In the genomic region with DNA sequence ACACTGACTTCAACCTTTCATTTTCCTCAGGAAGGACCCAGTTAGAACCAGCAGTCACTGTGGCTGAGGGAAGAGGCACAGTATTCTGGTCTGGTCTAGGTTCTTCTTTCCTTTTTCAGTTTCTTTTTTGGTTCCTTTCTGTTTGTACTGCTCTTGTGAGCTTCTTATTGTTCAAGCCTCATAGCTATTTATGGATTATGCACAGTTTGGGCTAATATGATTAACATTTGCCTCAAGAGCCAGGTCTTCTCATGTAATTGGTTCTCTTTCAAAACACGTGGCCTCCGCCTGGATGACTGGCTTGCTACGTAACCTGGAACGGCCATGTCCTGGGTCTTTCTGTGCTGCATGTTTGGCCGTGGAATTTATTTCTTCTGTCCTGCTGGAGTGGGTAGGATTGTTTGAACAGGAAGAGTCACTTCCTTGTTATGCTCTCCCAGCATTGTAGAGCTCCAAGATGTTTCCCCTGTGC, we compare ENCODE assay signal across 8 cellular contexts. TPM values are rescaled to one million over a fixed set of nuclear protein-coding genes. Genes with fewer than 3 reads are reported as not detected.
DNase-seq lines count a peak whose midpoint lies in the region; ATAC-seq and TF ChIP-seq lines count a peak whose summit lies in the region.

No MANE protein-coding gene starts in this region.

- H3K36me3 ChIP-seq in SK-N-SH (replicated peaks in 1 of 2; ENCODE audit: control insufficient read depth in 1 of 2, insufficient read depth in 2 of 2, low read length in 1 of 2) (peaks cover 7 to 18% of the 10 kb centered on the region in 2 experiments), tibial artery (no peaks in the 10 kb centered on the region)

- peak overlapping the region; percentile 78 for H3K9ac ChIP-seq in SK-N-SH

- peak overlapping the region; percentile 31 to 52; a peak in 3 of 4 replicates for H3K4me3 ChIP-seq in SK-N-SH (ENCODE audit: low read depth in 2 of 2, low read length in 1 of 2)
- H3K4me3 ChIP-seq in tibial artery = peak overlapping the region; percentile 37 to 38

- CTCF ChIA-PET in SK-N-SH (lab: Yijun Ruan, JAX) = interaction anchor here (1.0 kb wide), 1 partner anchor 15 kb away, joined by 3 read pairs; no protein-coding TSS in a partner anchor

- peaks cover 14% of the 10 kb centered on the region for H3F3A ChIP-seq in SK-N-SH (replicated peaks; ENCODE audit: insufficient read depth)

- peak; percentile 26 to 32 for DNase-seq in NCI-H524 (lab: John Stamatoyannopoulos, UW)
- no peak for DNase-seq in NCI-H524 treated with DMSO at 0.1 percent for 48 hours (lab: John Stamatoyannopoulos, UW)
- DNase-seq in SK-N-SH = no peak
- DNase-seq in iris pigment epithelial cell (ENCODE audit: low read depth) = peak; percentile 89
- peak; percentile 68 to 74 for DNase-seq in tibial artery
- DNase-seq in stimulated activated CD4-positive, alpha-beta T cell treated with anti-CD3 and anti-CD28 coated beads, Interleukin-2, amount 100 ng/mL, for 48 hours = no peak
- no peak for DNase-seq in RKO (ENCODE audit: low spot score)

- TF ChIP-seq CTCF in SK-N-SH (IDR thresholded peaks at IDR 0.05) = no peak
- no peak for TF ChIP-seq CTCF in tibial artery (IDR thresholded peaks at IDR 0.05)

- no peak; a peak in 1 of 4 replicates for TF ChIP-seq EP300 in SK-N-SH (IDR thresholded peaks at IDR 0.05; ENCODE audit: borderline replicate concordance in 1 of 2, low read depth in 1 of 2, low read length in 1 of 2)

- POLR2A ChIA-PET in SK-N-SH (lab: Yijun Ruan, JAX) = no interaction called here

- no peaks in the 10 kb centered on the region for H3K9me2 ChIP-seq in SK-N-SH

- intact Hi-C loops in tibial artery (cut with DNase I; ENCODE audit: low total_unique reads) = loop anchor here (5.0 kb wide), 1 partner anchor 37 kb away; no protein-coding TSS in a partner anchor

- ATAC-seq in HG02970 (IDR thresholded peaks at IDR 0.05; ENCODE audit: low FRiP score, unreplicated experiment) = peak; percentile 97

- H3K79me2 ChIP-seq in SK-N-SH (ENCODE audit: insufficient read depth) = peaks cover 93% of the 10 kb centered on the region

- peak overlapping the region; percentile 72 for H3K4me2 ChIP-seq in SK-N-SH

- H3K4me1 ChIP-seq in SK-N-SH (ENCODE audit: control insufficient read depth in 1 of 2, insufficient read depth in 2 of 2, low read depth in 1 of 2, low read length in 1 of 2) = peaks cover 19 to 31% of the 10 kb centered on the region in 2 experiments; a peak in 3 of 4 replicates
- H3K4me1 ChIP-seq in tibial artery = peaks cover 0 to 57% (median 0%) of the 10 kb centered on the region in 4 donors

- WGBS in SK-N-SH (ENCODE audit: low lambda C conversion rate) = 9% methylated on average over 5 of the region's 5 CpGs

- H4K20me1 ChIP-seq in SK-N-SH (ENCODE audit: insufficient read depth) = no peaks in the 10 kb centered on the region

- 0 out of 2 replicates have a peak, but pooled peaks have one; percentile 13 for TF ChIP-seq RAD21 in SK-N-SH (IDR thresholded peaks at IDR 0.05; ENCODE audit: low read length)

- H3K27me3 ChIP-seq in SK-N-SH (ENCODE audit: insufficient read depth) (no peaks in the 10 kb centered on the region), tibial artery (no peaks in the 10 kb centered on the region)

- H3K27ac ChIP-seq in SK-N-SH (ENCODE audit: low read depth in 2 of 2, low read length in 1 of 2) (peak overlapping the region; percentile 94 to 95), tibial artery (peak overlapping the region; percentile 55 to 80)

- H3K9me3 ChIP-seq in SK-N-SH (no peaks in the 10 kb centered on the region), tibial artery (no peaks in the 10 kb centered on the region)

- H2AFZ ChIP-seq in SK-N-SH (ENCODE audit: low read depth) = peak overlapping the region; percentile 63

TF ChIP-seq in SK-N-SH, 30 proteins besides CTCF, POLR2A, EP300 and RAD21:
- TF ChIP-seq, protein P1, sequence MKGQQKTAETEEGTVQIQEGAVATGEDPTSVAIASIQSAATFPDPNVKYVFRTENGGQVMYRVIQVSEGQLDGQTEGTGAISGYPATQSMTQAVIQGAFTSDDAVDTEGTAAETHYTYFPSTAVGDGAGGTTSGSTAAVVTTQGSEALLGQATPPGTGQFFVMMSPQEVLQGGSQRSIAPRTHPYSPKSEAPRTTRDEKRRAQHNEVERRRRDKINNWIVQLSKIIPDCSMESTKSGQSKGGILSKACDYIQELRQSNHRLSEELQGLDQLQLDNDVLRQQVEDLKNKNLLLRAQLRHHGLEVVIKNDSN (IDR thresholded peaks at IDR 0.05; ENCODE audit: borderline replicate concordance, low read depth) = peak; percentile 85
- peak; percentile 42; the same call in 1 of the 2 replicates for TF ChIP-seq POLR2AphosphoS5 (IDR thresholded peaks at IDR 0.05; ENCODE audit: low read depth, low read length)
- no peak for TF ChIP-seq SMC3 (IDR thresholded peaks at IDR 0.05; ENCODE audit: low read depth, low read length)
- no peak for TF ChIP-seq GABPA (IDR thresholded peaks at IDR 0.05; ENCODE audit: low read depth)
- peak; percentile 24; the same call in 1 of the 2 replicates for TF ChIP-seq TCF12 (IDR thresholded peaks at IDR 0.05)
- TF ChIP-seq ELF1 (IDR thresholded peaks at IDR 0.05) = peak; percentile 59
- no peak for TF ChIP-seq EZH2phosphoT487 (IDR thresholded peaks at IDR 0.05; ENCODE audit: borderline replicate concordance, low read depth)
- TF ChIP-seq, protein P2, sequence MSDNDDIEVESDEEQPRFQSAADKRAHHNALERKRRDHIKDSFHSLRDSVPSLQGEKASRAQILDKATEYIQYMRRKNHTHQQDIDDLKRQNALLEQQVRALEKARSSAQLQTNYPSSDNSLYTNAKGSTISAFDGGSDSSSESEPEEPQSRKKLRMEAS (IDR thresholded peaks at IDR 0.05; ENCODE audit: low read depth) = peak; percentile 96
- TF ChIP-seq, protein P3, sequence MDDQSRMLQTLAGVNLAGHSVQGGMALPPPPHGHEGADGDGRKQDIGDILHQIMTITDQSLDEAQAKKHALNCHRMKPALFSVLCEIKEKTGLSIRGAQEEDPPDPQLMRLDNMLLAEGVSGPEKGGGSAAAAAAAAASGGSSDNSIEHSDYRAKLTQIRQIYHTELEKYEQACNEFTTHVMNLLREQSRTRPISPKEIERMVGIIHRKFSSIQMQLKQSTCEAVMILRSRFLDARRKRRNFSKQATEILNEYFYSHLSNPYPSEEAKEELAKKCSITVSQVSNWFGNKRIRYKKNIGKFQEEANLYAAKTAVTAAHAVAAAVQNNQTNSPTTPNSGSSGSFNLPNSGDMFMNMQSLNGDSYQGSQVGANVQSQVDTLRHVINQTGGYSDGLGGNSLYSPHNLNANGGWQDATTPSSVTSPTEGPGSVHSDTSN (IDR thresholded peaks at IDR 0.05) = peak; percentile 44; the same call in 1 of the 2 replicates
- TF ChIP-seq YY1 (IDR thresholded peaks at IDR 0.05; ENCODE audit: low read depth) = peak; percentile 71; the same call in 1 of the 2 replicates
- TF ChIP-seq CHD2 (IDR thresholded peaks at IDR 0.05; ENCODE audit: low read length, partially characterized antibody) = no peak
- peak; percentile 64; the same call in 1 of the 2 replicates for TF ChIP-seq TAF1 (IDR thresholded peaks at IDR 0.05; ENCODE audit: borderline replicate concordance, low read depth, low read length)
- TF ChIP-seq, protein P4, sequence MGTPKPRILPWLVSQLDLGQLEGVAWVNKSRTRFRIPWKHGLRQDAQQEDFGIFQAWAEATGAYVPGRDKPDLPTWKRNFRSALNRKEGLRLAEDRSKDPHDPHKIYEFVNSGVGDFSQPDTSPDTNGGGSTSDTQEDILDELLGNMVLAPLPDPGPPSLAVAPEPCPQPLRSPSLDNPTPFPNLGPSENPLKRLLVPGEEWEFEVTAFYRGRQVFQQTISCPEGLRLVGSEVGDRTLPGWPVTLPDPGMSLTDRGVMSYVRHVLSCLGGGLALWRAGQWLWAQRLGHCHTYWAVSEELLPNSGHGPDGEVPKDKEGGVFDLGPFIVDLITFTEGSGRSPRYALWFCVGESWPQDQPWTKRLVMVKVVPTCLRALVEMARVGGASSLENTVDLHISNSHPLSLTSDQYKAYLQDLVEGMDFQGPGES (IDR thresholded peaks at IDR 0.05; ENCODE audit: low read depth, low read length) = no peak
- TF ChIP-seq, protein P5, sequence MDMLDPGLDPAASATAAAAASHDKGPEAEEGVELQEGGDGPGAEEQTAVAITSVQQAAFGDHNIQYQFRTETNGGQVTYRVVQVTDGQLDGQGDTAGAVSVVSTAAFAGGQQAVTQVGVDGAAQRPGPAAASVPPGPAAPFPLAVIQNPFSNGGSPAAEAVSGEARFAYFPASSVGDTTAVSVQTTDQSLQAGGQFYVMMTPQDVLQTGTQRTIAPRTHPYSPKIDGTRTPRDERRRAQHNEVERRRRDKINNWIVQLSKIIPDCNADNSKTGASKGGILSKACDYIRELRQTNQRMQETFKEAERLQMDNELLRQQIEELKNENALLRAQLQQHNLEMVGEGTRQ (IDR thresholded peaks at IDR 0.05; ENCODE audit: borderline replicate concordance, low read depth, low read length) = no peak
- TF ChIP-seq FOXM1 (IDR thresholded peaks at IDR 0.05; ENCODE audit: low read depth) = no peak
- TF ChIP-seq, protein P6, sequence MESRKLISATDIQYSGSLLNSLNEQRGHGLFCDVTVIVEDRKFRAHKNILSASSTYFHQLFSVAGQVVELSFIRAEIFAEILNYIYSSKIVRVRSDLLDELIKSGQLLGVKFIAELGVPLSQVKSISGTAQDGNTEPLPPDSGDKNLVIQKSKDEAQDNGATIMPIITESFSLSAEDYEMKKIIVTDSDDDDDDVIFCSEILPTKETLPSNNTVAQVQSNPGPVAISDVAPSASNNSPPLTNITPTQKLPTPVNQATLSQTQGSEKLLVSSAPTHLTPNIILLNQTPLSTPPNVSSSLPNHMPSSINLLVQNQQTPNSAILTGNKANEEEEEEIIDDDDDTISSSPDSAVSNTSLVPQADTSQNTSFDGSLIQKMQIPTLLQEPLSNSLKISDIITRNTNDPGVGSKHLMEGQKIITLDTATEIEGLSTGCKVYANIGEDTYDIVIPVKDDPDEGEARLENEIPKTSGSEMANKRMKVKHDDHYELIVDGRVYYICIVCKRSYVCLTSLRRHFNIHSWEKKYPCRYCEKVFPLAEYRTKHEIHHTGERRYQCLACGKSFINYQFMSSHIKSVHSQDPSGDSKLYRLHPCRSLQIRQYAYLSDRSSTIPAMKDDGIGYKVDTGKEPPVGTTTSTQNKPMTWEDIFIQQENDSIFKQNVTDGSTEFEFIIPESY (IDR thresholded peaks at IDR 0.05; ENCODE audit: borderline replicate concordance, low read depth) = no peak
- no peak; the same call in 1 of the 2 replicates for TF ChIP-seq SIN3A (IDR thresholded peaks at IDR 0.05; ENCODE audit: borderline replicate concordance, low read depth, low read length)
- no peak for TF ChIP-seq NRF1 (IDR thresholded peaks at IDR 0.05; ENCODE audit: low read depth, low read length)
- TF ChIP-seq FOSL2 (IDR thresholded peaks at IDR 0.05; ENCODE audit: borderline replicate concordance, low read depth) = peak; percentile 23; the same call in 1 of the 2 replicates
- peak; percentile 61; the same call in 1 of the 2 replicates for TF ChIP-seq MXI1 (IDR thresholded peaks at IDR 0.05; ENCODE audit: low read depth, low read length)

RNA-seq across cellular contexts. Expression of a gene that starts 43.3 kb away (rescaled TPM):
- 8.2 and 9.9 TPM in 2 replicates for polyA plus RNA-seq in SK-N-SH (2012; rRNA removed)
- 6.5 and 8.0 TPM in 2 replicates for polyA plus RNA-seq in SK-N-SH (2012; cell fraction: cytosol; rRNA removed)
- polyA plus RNA-seq in SK-N-SH (2012; cell fraction: nucleus; rRNA removed) = 15.1 and 25.1 TPM in 2 replicates

Comparison
In these comparisons a context has a peak if more than half of its experiments do, and no peak if none do; other contexts are left out.
1. DNase-seq: peak in NCI-H524 (2 of 2), iris pigment epithelial cell (single experiment) and tibial artery (2 of 2); none in NCI-H524 treated with DMSO at 0.1 percent for 48 hours (single experiment), SK-N-SH (single experiment), stimulated activated CD4-positive, alpha-beta T cell treated with anti-CD3 and anti-CD28 coated beads, Interleukin-2, amount 100 ng/mL, for 48 hours (0 of 2) and RKO (single experiment).